ENCODE assay signal across 16 cellular contexts in genomic region chr1:151897861-151898468, GRCh38. TPM values are rescaled to one million over a fixed set of nuclear protein-coding genes. Genes with fewer than 3 reads are reported as not detected.
DNase-seq lines count a peak whose midpoint lies in the region; ATAC-seq and TF ChIP-seq lines count a peak whose summit lies in the region.
"Had no signal": no experiment of that assay in that cellular context is flagged by ENCODE, and none has a peak within 500 bp of the region (broad histone marks: within the 10 kb centered on the region; RNA-seq: fewer than 3 reads in every experiment).

No MANE protein-coding gene starts in this region.

- H3K4me1 Mint-ChIP-seq in activated T-helper 17 cell treated with anti-CD3 and anti-CD28 coated beads, Interleukin-2, amount 50 U/mL, for 72 hours = peaks cover 52% of the 10 kb centered on the region
- H3K4me1 Mint-ChIP-seq in immature natural killer cell = peaks cover 36 to 43% of the 10 kb centered on the region in 2 donors

- ATAC-seq in activated T-helper 17 cell treated with anti-CD3 and anti-CD28 coated beads, Interleukin-2, amount 50 U/mL, for 72 hours (replicated peaks) = peak; percentile 47
- ATAC-seq: sciatic nerve had no signal

- no peak for TF ChIP-seq POLR2A in prostate gland (IDR thresholded peaks at IDR 0.05)

- TF ChIP-seq CTCF in prostate gland (IDR thresholded peaks at IDR 0.05) = no peak

- no peak overlapping the region for H3K4me3 ChIP-seq in prostate gland
- H3K4me3 ChIP-seq: BLaER1, upper lobe of left lung had no signal

- DNase-seq in DMS53 (lab: John Stamatoyannopoulos, UW) (peak; percentile 37), DMS53 treated with DMSO at 0.1 percent for 48 hours (lab: John Stamatoyannopoulos, UW; ENCODE audit: unreplicated experiment) (no peak), Caki2 (ENCODE audit: low read depth) (peak; percentile 3), immature natural killer cell (no peak), DMS114 treated with DMSO at 0.1 percent for 48 hours (lab: John Stamatoyannopoulos, UW; ENCODE audit: unreplicated experiment) (no peak), prostate gland (ENCODE audit: low spot score) (no peak), GM19238 (ENCODE audit: insufficient read length, low spot score) (no peak)
- DNase-seq: endodermal cell, NCI-H2107, NCI-H526, OCI-M1, upper lobe of left lung had no signal

- H3K36me3 ChIP-seq in prostate gland = no peaks in the 10 kb centered on the region
- H3K36me3 ChIP-seq: BLaER1 had no signal

- H3K27ac Mint-ChIP-seq in activated T-helper 17 cell treated with anti-CD3 and anti-CD28 coated beads, Interleukin-2, amount 50 U/mL, for 72 hours = peak overlapping the region; percentile 90
- peak overlapping the region in 5 of 6 donors; percentile 71 to 88 (median 83) for H3K27ac Mint-ChIP-seq in immature natural killer cell
- H3K27ac Mint-ChIP-seq: endodermal cell had no signal

- no peaks in the 10 kb centered on the region for H3K27me3 ChIP-seq in prostate gland (replicated peaks; ENCODE audit: insufficient read depth)
- H3K27me3 ChIP-seq: BLaER1, upper lobe of left lung had no signal

- H3K4me1 ChIP-seq in prostate gland (replicated peaks) = no peaks in the 10 kb centered on the region
- H3K4me1 ChIP-seq: BLaER1 had no signal

- 83% methylated on average over 11 of the region's 11 CpGs for WGBS in prostate gland

- H3K36me3 Mint-ChIP-seq in activated T-helper 17 cell treated with anti-CD3 and anti-CD28 coated beads, Interleukin-2, amount 50 U/mL, for 72 hours (ENCODE audit: low read depth) = peaks cover 73% of the 10 kb centered on the region
- peaks cover 17 to 32% (median 27%) of the 10 kb centered on the region in 3 donors for H3K36me3 Mint-ChIP-seq in immature natural killer cell

- no peak overlapping the region for H3K27ac ChIP-seq in prostate gland
- H3K27ac ChIP-seq: 22Rv1, BLaER1 had no signal

- intact Hi-C loops in prostate gland (cut with DNase I) = no loop called here

- H3K9me3 ChIP-seq in prostate gland = no peaks in the 10 kb centered on the region

- H3K27me3 Mint-ChIP-seq in activated T-helper 17 cell treated with anti-CD3 and anti-CD28 coated beads, Interleukin-2, amount 50 U/mL, for 72 hours = no peaks in the 10 kb centered on the region
- peaks cover 0 to 4% (median 2%) of the 10 kb centered on the region in 3 donors for H3K27me3 Mint-ChIP-seq in immature natural killer cell (ENCODE audit: low read depth in 3 of 3)

- peaks cover 5% of the 10 kb centered on the region for H3K9me3 Mint-ChIP-seq in activated T-helper 17 cell treated with anti-CD3 and anti-CD28 coated beads, Interleukin-2, amount 50 U/mL, for 72 hours
- peaks cover 5 to 18% (median 11%) of the 10 kb centered on the region in 6 donors for H3K9me3 Mint-ChIP-seq in immature natural killer cell

- peak overlapping the region; percentile 80 for H3K4me3 Mint-ChIP-seq in activated T-helper 17 cell treated with anti-CD3 and anti-CD28 coated beads, Interleukin-2, amount 50 U/mL, for 72 hours
- peak overlapping the region; percentile 55 to 70 (median 62) for H3K4me3 Mint-ChIP-seq in immature natural killer cell
- H3K4me3 Mint-ChIP-seq: endodermal cell had no signal

- in situ Hi-C loops in Caki2 (cut with HindIII; ENCODE audit: low pct_unique_long_range_greater_than_20kb, low sequenced_read_pairs) = no loop called here

RNA-seq across cellular contexts. Expression of gene THEM4, which starts 11.3 kb away (rescaled TPM):
- 17.8 and 18.4 TPM in 2 replicates for total RNA-seq in Caki2 (2014; rRNA removed; shearing (Covaris generic); ENCODE audit: low replicate concordance)
- total RNA-seq in activated T-helper 17 cell treated with anti-CD3 and anti-CD28 coated beads, Interleukin-2, amount 50 U/mL, for 72 hours = 10 to 100 TPM; 26.6 to 33.0 TPM
- 10 to 100 TPM; 29.9 to 38.1 (median 36.7) TPM for polyA plus RNA-seq in immature natural killer cell
- 10 to 100 TPM; 21.2 to 30.3 TPM for total RNA-seq in prostate gland

RNA-seq across cellular contexts. Expression of gene THEM5, which starts 44.5 kb away (rescaled TPM):
- not detected in 2 replicates for total RNA-seq in Caki2 (2014; rRNA removed; shearing (Covaris generic); ENCODE audit: low replicate concordance)
- total RNA-seq in activated T-helper 17 cell treated with anti-CD3 and anti-CD28 coated beads, Interleukin-2, amount 50 U/mL, for 72 hours = not detected
- under 1 TPM in 1 of 3 donors, not detected in 2; 0.56 TPM for polyA plus RNA-seq in immature natural killer cell
- total RNA-seq in prostate gland = not detected
- total RNA-seq: endodermal cell, sciatic nerve, upper lobe of left lung had no signal

RNA-seq across cellular contexts. Expression of gene C2CD4D, which starts 58.3 kb away (rescaled TPM):
- total RNA-seq in Caki2 (2014; rRNA removed; shearing (Covaris generic); ENCODE audit: low replicate concordance) = not detected in 2 replicates
- total RNA-seq in activated T-helper 17 cell treated with anti-CD3 and anti-CD28 coated beads, Interleukin-2, amount 50 U/mL, for 72 hours = 1 to 10 TPM; 3.9 to 5.6 TPM
- under 1 TPM; 0.22 to 0.52 (median 0.32) TPM for polyA plus RNA-seq in immature natural killer cell
- total RNA-seq in prostate gland = 1 to 10 TPM; 2.0 to 2.8 TPM

Comparison
In these comparisons a context has a peak if more than half of its experiments do, and no peak if none do; other contexts are left out.
1. DNase-seq: peak in DMS53 (single experiment) and Caki2 (single experiment); none in DMS53 treated with DMSO at 0.1 percent for 48 hours (single experiment), immature natural killer cell (0 of 3), DMS114 treated with DMSO at 0.1 percent for 48 hours (single experiment), prostate gland (single experiment) and GM19238 (single experiment).